In the genomic region with DNA sequence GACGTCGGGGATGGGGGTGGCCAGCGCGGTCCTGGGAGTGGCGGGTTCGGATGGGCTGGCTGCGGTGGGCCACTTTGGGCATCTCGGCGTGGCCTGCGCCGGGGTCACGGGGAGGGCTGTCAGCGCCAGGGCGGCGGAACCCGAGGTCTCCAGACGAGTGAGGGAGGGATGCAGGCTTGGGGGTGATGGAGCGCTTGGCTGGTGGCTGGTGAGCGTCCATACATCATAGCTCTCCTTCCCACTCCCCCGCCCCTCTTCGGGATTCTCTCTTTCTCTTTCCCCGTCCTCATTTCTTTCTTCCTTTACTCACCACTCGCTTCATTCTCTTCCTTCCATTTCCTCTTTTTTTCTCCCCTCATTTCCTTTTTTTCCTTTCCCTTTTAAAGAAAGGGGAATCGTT, we compare ENCODE assay signal across 8 cellular contexts.
A peak's percentile ranks its signal among the peaks of the same experiment; 100 is the strongest.
DNase-seq lines count a peak whose midpoint lies in the region; ATAC-seq, FAIRE-seq and TF ChIP-seq lines count a peak whose summit lies in the region.

No MANE protein-coding gene starts in this region.

- H3K36me3 Mint-ChIP-seq in CD4-positive, alpha-beta memory T cell: no peaks in the 10 kb centered on the region

- H3K4me3 Mint-ChIP-seq in CD4-positive, alpha-beta memory T cell: peak overlapping the region in 6 of 8 donors; percentile 9 to 74 (median 43)

- no peaks in the 10 kb centered on the region for H3K36me3 ChIP-seq in CD4-positive, alpha-beta memory T cell (ENCODE audit: insufficient read depth, low read length)
- no peaks in the 10 kb centered on the region for H3K36me3 ChIP-seq in MM.1S (replicated peaks; ENCODE audit: insufficient read depth, low read length)
- H3K36me3 ChIP-seq in endothelial cell of umbilical vein (ENCODE audit: control insufficient read depth in 2 of 2, extremely low read depth in 1 of 2, insufficient read depth in 2 of 2, low read length in 2 of 2): no peaks in the 10 kb centered on the region

- no peaks in the 10 kb centered on the region for H3K9me3 ChIP-seq in CD4-positive, alpha-beta memory T cell (ENCODE audit: control insufficient read depth in 1 of 2, low read length in 2 of 2)
- H3K9me3 ChIP-seq in MM.1S (replicated peaks; ENCODE audit: insufficient read depth, low read length) (no peaks in the 10 kb centered on the region), endothelial cell of umbilical vein (replicated peaks; ENCODE audit: control insufficient read depth, insufficient read depth, low read length) (no peaks in the 10 kb centered on the region)

- H3K27me3 Mint-ChIP-seq in CD4-positive, alpha-beta memory T cell: peaks cover 27 to 34% of the 10 kb centered on the region in 2 donors

- no peak for ATAC-seq in GM21529 (IDR thresholded peaks at IDR 0.05; ENCODE audit: unreplicated experiment)

- no peak for FAIRE-seq in endothelial cell of umbilical vein (lab: Jason Lieb, UNC)

- peaks cover 0 to 8% (median 3%) of the 10 kb centered on the region in 8 donors for H3K9me3 Mint-ChIP-seq in CD4-positive, alpha-beta memory T cell

- intact Hi-C loops in CD4-positive, alpha-beta memory T cell (cut with micrococcal nuclease): no loop called here
- intact Hi-C loops in endothelial cell of umbilical vein (cut with micrococcal nuclease): loop anchor here (1.0 to 10.0 kb wide), 3 partner anchors 173 to 359 kb away; partner anchors contain the start of gene E2F7

- CTCF ChIA-PET in CD4-positive, alpha-beta memory T cell (lab: Charles Lee; ENCODE audit: partially characterized antibody): no interaction called here
- CTCF ChIA-PET in endothelial cell of umbilical vein (lab: Charles Lee): interaction anchor here (1.6 to 3.3 kb wide), 3 partner anchors 14 to 173 kb away, joined by 7 to 53 read pairs (median 12); no protein-coding TSS in a partner anchor

- no TSS peak for BruUV-seq in endothelial cell of umbilical vein (replicated peaks; lab: Mats Ljungman, UMichigan)

- no peak for TF ChIP-seq CTCF in MM.1S (IDR thresholded peaks at IDR 0.05; ENCODE audit: low read length)
- TF ChIP-seq CTCF in endothelial cell of umbilical vein (IDR thresholded peaks at IDR 0.05; ENCODE audit: extremely low read depth in 1 of 2, insufficient read depth in 1 of 2, low read depth in 1 of 2, low read length in 2 of 2): no peak
- TF ChIP-seq CTCF in GM13977 (IDR thresholded peaks at IDR 0.05; ENCODE audit: extremely low read depth, insufficient read depth, missing control alignments): no peak

- POLR2A ChIA-PET in CD4-positive, alpha-beta memory T cell (lab: Charles Lee; ENCODE audit: partially characterized antibody): no interaction called here
- POLR2A ChIA-PET in endothelial cell of umbilical vein (lab: Charles Lee): no interaction called here

- no peaks in the 10 kb centered on the region for H3K9me1 ChIP-seq in endothelial cell of umbilical vein (replicated peaks; ENCODE audit: control insufficient read depth, extremely low read depth, insufficient read depth, low read length)

- TF ChIP-seq POLR2A in endothelial cell of umbilical vein (IDR thresholded peaks at IDR 0.05; ENCODE audit: low read depth, low read length): no peak

- in situ Hi-C loops in GM13977 (cut with MboI; ENCODE audit: low pct_unique_long_range_greater_than_20kb, low sequenced_read_pairs, unreplicated experiment): no loop called here

- H3K9ac ChIP-seq in MM.1S (ENCODE audit: low read length) (no peak overlapping the region), endothelial cell of umbilical vein (replicated peaks; ENCODE audit: extremely low read depth, insufficient read depth, low read length) (no peak overlapping the region)

- no peak overlapping the region for H3K4me3 ChIP-seq in CD4-positive, alpha-beta memory T cell (ENCODE audit: low read length in 2 of 2)
- H3K4me3 ChIP-seq in MM.1S (ENCODE audit: low read length) (peak overlapping the region; percentile 84), endothelial cell of umbilical vein (replicated peaks in 1 of 3; ENCODE audit: insufficient read depth in 1 of 3, low read depth in 1 of 3, low read length in 3 of 3) (peak overlapping the region in 2 of 3 experiments; percentile 15 to 49)

- H4K20me1 ChIP-seq in MM.1S (ENCODE audit: insufficient read depth, low read length) (no peaks in the 10 kb centered on the region), endothelial cell of umbilical vein (replicated peaks; ENCODE audit: control insufficient read depth, extremely low read depth, insufficient read depth, low read length) (no peaks in the 10 kb centered on the region)

- H3K27ac Mint-ChIP-seq in CD4-positive, alpha-beta memory T cell: peak overlapping the region in 1 of 7 donors; percentile 3

- H3K4me2 ChIP-seq in MM.1S (ENCODE audit: low read depth, low read length) (peak overlapping the region; percentile 85; the same call in 1 of the 2 replicates), endothelial cell of umbilical vein (ENCODE audit: insufficient read depth, low read length) (peak overlapping the region; percentile 43)

- dilution Hi-C loops in endothelial cell of umbilical vein (cut with MboI; ENCODE audit: extremely low pct_ligation_motif_present, low sequenced_read_pairs): no loop called here

- H3K27me3 ChIP-seq in CD4-positive, alpha-beta memory T cell (ENCODE audit: insufficient read depth, low read length): peaks cover 5% of the 10 kb centered on the region
- peaks cover 3% of the 10 kb centered on the region; the same call in 1 of the 2 replicates for H3K27me3 ChIP-seq in MM.1S (replicated peaks; ENCODE audit: insufficient read depth, low read length)
- peaks cover 18 to 19% of the 10 kb centered on the region in 2 experiments for H3K27me3 ChIP-seq in endothelial cell of umbilical vein (ENCODE audit: control insufficient read depth in 2 of 2, insufficient read depth in 2 of 2, low read length in 2 of 2)

- no peak overlapping the region for H3K27ac ChIP-seq in CD4-positive, alpha-beta memory T cell (ENCODE audit: low read depth, low read length)
- no peak overlapping the region for H3K27ac ChIP-seq in MM.1S (ENCODE audit: low read length)
- no peak overlapping the region for H3K27ac ChIP-seq in endothelial cell of umbilical vein (ENCODE audit: insufficient read depth, low read depth, low read length)

- no peaks in the 10 kb centered on the region for H3K4me1 ChIP-seq in CD4-positive, alpha-beta memory T cell (ENCODE audit: insufficient read depth, low read length)
- H3K4me1 ChIP-seq in MM.1S (ENCODE audit: low read length) (peaks cover 8% of the 10 kb centered on the region; the same call in 1 of the 2 replicates), endothelial cell of umbilical vein (ENCODE audit: control insufficient read depth, extremely low read depth, insufficient read depth, low read length) (peaks cover 6% of the 10 kb centered on the region)

- H2AFZ ChIP-seq in MM.1S (ENCODE audit: low read length): peak overlapping the region; percentile 68
- H2AFZ ChIP-seq in endothelial cell of umbilical vein (ENCODE audit: low read depth, low read length): no peak overlapping the region

- no peaks in the 10 kb centered on the region for H3K79me2 ChIP-seq in MM.1S (ENCODE audit: low read length)
- no peaks in the 10 kb centered on the region for H3K79me2 ChIP-seq in endothelial cell of umbilical vein (ENCODE audit: control insufficient read depth, insufficient read depth, low read length)

- H3K9me2 ChIP-seq in MM.1S (replicated peaks; ENCODE audit: insufficient read depth, low read length): no peaks in the 10 kb centered on the region

- H3F3A ChIP-seq in MM.1S (ENCODE audit: insufficient read depth, low read length): no peaks in the 10 kb centered on the region

- DNase-seq in CD4-positive, alpha-beta memory T cell: no peak
- DNase-seq in MM.1S: no peak
- no peak for DNase-seq in endothelial cell of umbilical vein (ENCODE audit: low read depth, low spot score)
- DNase-seq in occipital lobe (lab: John Stamatoyannopoulos, UW): peak; percentile 24
- DNase-seq in GM13977 (ENCODE audit: low spot score): no peak
- DNase-seq in NCI-H774 (lab: John Stamatoyannopoulos, UW): no peak
- no peak for DNase-seq in SIG-M5 treated with dmso at 0.1 percent for 504 hours (lab: John Stamatoyannopoulos, UW; ENCODE audit: unreplicated experiment)

- peaks cover 6 to 17% (median 7%) of the 10 kb centered on the region in 4 donors for H3K4me1 Mint-ChIP-seq in CD4-positive, alpha-beta memory T cell

TF ChIP-seq in endothelial cell of umbilical vein, 7 proteins besides CTCF, POLR2A, EP300 and RAD21:
- TF ChIP-seq POLR2AphosphoS5 (IDR thresholded peaks at IDR 0.05; ENCODE audit: insufficient read depth, low read depth, low read length): no peak
- TF ChIP-seq FOS (IDR thresholded peaks at IDR 0.05; ENCODE audit: borderline replicate concordance, insufficient read depth, low read length): no peak
- TF ChIP-seq JUN (IDR thresholded peaks at IDR 0.05; ENCODE audit: borderline replicate concordance, insufficient read depth, insufficient read length, low read depth): no peak
- TF ChIP-seq, protein P1, sequence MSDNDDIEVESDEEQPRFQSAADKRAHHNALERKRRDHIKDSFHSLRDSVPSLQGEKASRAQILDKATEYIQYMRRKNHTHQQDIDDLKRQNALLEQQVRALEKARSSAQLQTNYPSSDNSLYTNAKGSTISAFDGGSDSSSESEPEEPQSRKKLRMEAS (IDR thresholded peaks at IDR 0.05; ENCODE audit: insufficient read depth, insufficient read length): no peak
- peak; percentile 48 for TF ChIP-seq EZH2 (IDR thresholded peaks at IDR 0.05; ENCODE audit: borderline replicate concordance, low read depth, low read length, severe bottlenecking)
- TF ChIP-seq MYC (IDR thresholded peaks at IDR 0.05; ENCODE audit: low read depth, low read length): no peak

Comparison
In these comparisons a context has a peak if more than half of its experiments do, and no peak if none do; other contexts are left out.
1. H3K4me3 ChIP-seq: peak in MM.1S (single experiment) and endothelial cell of umbilical vein (2 of 3); none in CD4-positive, alpha-beta memory T cell (0 of 2).